ENCODE assay signal across 8 cellular contexts in genomic region chr6:159110013-159110412, GRCh38. TPM values are rescaled to one million over a fixed set of nuclear protein-coding genes. Genes with fewer than 3 reads are reported as not detected.
DNase-seq lines count a peak whose midpoint lies in the region; ATAC-seq and TF ChIP-seq lines count a peak whose summit lies in the region.

No MANE protein-coding gene starts in this region.

- no peak overlapping the region for H3K4me3 Mint-ChIP-seq in activated CD8-positive, alpha-beta T cell treated with anti-CD3 and anti-CD28 coated beads, Interleukin-2, amount 10 ng/mL, durations not matched to agents 7 days and 5 days

- H3K27ac ChIP-seq in heart left ventricle = no peak overlapping the region

- intact Hi-C loops in heart left ventricle (cut with DNase I) = loop anchor here in 1 of 10 donors (10.0 kb wide), 1 partner anchor 405 kb away; no protein-coding TSS in a partner anchor
- intact Hi-C loops in Right ventricle myocardium inferior (cut with DNase I) = no loop called here

- H3K27me3 Mint-ChIP-seq in activated CD8-positive, alpha-beta T cell treated with anti-CD3 and anti-CD28 coated beads, Interleukin-2, amount 10 ng/mL, durations not matched to agents 7 days and 5 days (ENCODE audit: low read depth) = no peaks in the 10 kb centered on the region

- H3K9me3 ChIP-seq in heart left ventricle (no peaks in the 10 kb centered on the region), Loucy (ENCODE audit: insufficient read depth, low read depth, low read length) (no peaks in the 10 kb centered on the region)

- H3F3A ChIP-seq in Loucy (ENCODE audit: low read depth) = peaks cover 8% of the 10 kb centered on the region; the same call in 1 of the 2 replicates

- H2AFZ ChIP-seq in Loucy (ENCODE audit: low read length) = peak overlapping the region; percentile 49; the same call in 1 of the 2 replicates

- no peaks in the 10 kb centered on the region for H3K9me2 ChIP-seq in Loucy (replicated peaks; ENCODE audit: low read depth, low read length)

- no peaks in the 10 kb centered on the region for H3K36me3 Mint-ChIP-seq in activated CD8-positive, alpha-beta T cell treated with anti-CD3 and anti-CD28 coated beads, Interleukin-2, amount 10 ng/mL, durations not matched to agents 7 days and 5 days (ENCODE audit: low read depth)

- no peaks in the 10 kb centered on the region for H3K36me3 ChIP-seq in heart left ventricle
- H3K36me3 ChIP-seq in Loucy (ENCODE audit: insufficient read depth, low read length) = no peaks in the 10 kb centered on the region
- no peaks in the 10 kb centered on the region for H3K36me3 ChIP-seq in kidney epithelial cell (ENCODE audit: control insufficient read depth, insufficient read depth, low read length)

- POLR2A ChIA-PET in activated CD8-positive, alpha-beta T cell treated with anti-CD3 and anti-CD28 coated beads, Interleukin-2, amount 10 ng/mL, durations not matched to agents 7 days and 5 days (lab: Charles Lee) = interaction anchor here (0.6 to 19.7 kb wide), 3 partner anchors 11 to 111 kb away, joined by 3 to 361 read pairs (median 3); partner anchors contain the start of gene TAGAP

- peaks cover 59% of the 10 kb centered on the region for H3K4me1 Mint-ChIP-seq in activated CD8-positive, alpha-beta T cell treated with anti-CD3 and anti-CD28 coated beads, Interleukin-2, amount 10 ng/mL, durations not matched to agents 7 days and 5 days (ENCODE audit: low read depth)

- no peaks in the 10 kb centered on the region for H3K79me2 ChIP-seq in Loucy (ENCODE audit: insufficient read depth, low read length)

- H3K4me1 ChIP-seq in heart left ventricle (peaks cover 0 to 61% (median 6%) of the 10 kb centered on the region in 12 donors), Loucy (ENCODE audit: insufficient read depth, low read length, poor library complexity, severe bottlenecking) (peaks cover 35% of the 10 kb centered on the region)

- H3K27me3 ChIP-seq in heart left ventricle (no peaks in the 10 kb centered on the region), Loucy (ENCODE audit: insufficient read depth, low read length, poor library complexity, severe bottlenecking) (no peaks in the 10 kb centered on the region), kidney epithelial cell (ENCODE audit: control insufficient read depth, insufficient read depth, low read length) (no peaks in the 10 kb centered on the region)

- H3K9ac ChIP-seq in Loucy (ENCODE audit: low read depth, low read length, poor library complexity, severe bottlenecking) = no peak overlapping the region

- CTCF ChIA-PET in activated CD8-positive, alpha-beta T cell treated with anti-CD3 and anti-CD28 coated beads, Interleukin-2, amount 10 ng/mL, durations not matched to agents 7 days and 5 days (lab: Charles Lee) = interaction anchor here (0.6 to 18.9 kb wide), 34 partner anchors 9 to 684 kb away, joined by 3 to 522 read pairs (median 5); partner anchors contain the start of genes RSPH3 and TAGAP

- ATAC-seq in heart left ventricle = no peak
- no peak for ATAC-seq in Right ventricle myocardium inferior
- no peak for ATAC-seq in activated CD8-positive, alpha-beta T cell treated with anti-CD3 and anti-CD28 coated beads, Interleukin-2, amount 10 ng/mL, durations not matched to agents 7 days and 5 days
- ATAC-seq in HG03135 (IDR thresholded peaks at IDR 0.05; ENCODE audit: unreplicated experiment) = no peak

- H3K4me2 ChIP-seq in Loucy (ENCODE audit: low read depth, low read length, poor library complexity, severe bottlenecking) = peak overlapping the region; percentile 8

- DNase-seq in heart left ventricle (no peak), Right ventricle myocardium inferior (ENCODE audit: missing footprints) (no peak), kidney epithelial cell (ENCODE audit: low read depth) (no peak), midbrain (lab: John Stamatoyannopoulos, UW) (no peak), HuH-7.5 (ENCODE audit: low spot score) (no peak)
- DNase-seq in activated CD8-positive, alpha-beta T cell treated with anti-CD3 and anti-CD28 coated beads, Interleukin-2, amount 10 ng/mL, durations not matched to agents 7 days and 5 days = peak; percentile 60

- TF ChIP-seq CTCF in heart left ventricle (IDR thresholded peaks at IDR 0.05) (peak in 9 of 12 donors; percentile 24 to 53 (median 48)), Loucy (conservative IDR thresholded peaks at IDR 0.05; ENCODE audit: low read length) (peak; percentile 89), kidney epithelial cell (IDR thresholded peaks at IDR 0.05; ENCODE audit: insufficient read depth, low read length, poor library complexity, severe bottlenecking) (peak; percentile 65)

- H3K4me3 ChIP-seq in heart left ventricle = no peak overlapping the region
- H3K4me3 ChIP-seq in Loucy (ENCODE audit: low read length, poor library complexity, severe bottlenecking) = no peak overlapping the region
- no peak overlapping the region for H3K4me3 ChIP-seq in kidney epithelial cell (ENCODE audit: low read depth, low read length)

- no peak for TF ChIP-seq POLR2A in heart left ventricle (IDR thresholded peaks at IDR 0.05)

- no peaks in the 10 kb centered on the region for H4K20me1 ChIP-seq in Loucy (ENCODE audit: insufficient read depth, low read length, poor library complexity, severe bottlenecking)

- H3K9me3 Mint-ChIP-seq in activated CD8-positive, alpha-beta T cell treated with anti-CD3 and anti-CD28 coated beads, Interleukin-2, amount 10 ng/mL, durations not matched to agents 7 days and 5 days (ENCODE audit: insufficient read depth) = no peaks in the 10 kb centered on the region

- H3K27ac Mint-ChIP-seq in activated CD8-positive, alpha-beta T cell treated with anti-CD3 and anti-CD28 coated beads, Interleukin-2, amount 10 ng/mL, durations not matched to agents 7 days and 5 days = no peak overlapping the region

- WGBS in heart left ventricle, 4 donors = 6 to 29% (median 19%) methylated on average over 3 of the region's 3 CpGs

RNA-seq across cellular contexts. Expression of gene FNDC1, which starts 59.2 kb away (rescaled TPM):
- total RNA-seq in heart left ventricle (1 to 10 TPM in 6 of 9 donors, under 1 TPM in 3; 0.51 to 7.5 (median 1.5) TPM), Right ventricle myocardium inferior (1.5 TPM), kidney epithelial cell (1.0 and 1.3 TPM in 2 replicates)
- polyA plus RNA-seq in heart left ventricle = under 1 TPM; 0.08 to 0.19 TPM
- total RNA-seq in activated CD8-positive, alpha-beta T cell treated with anti-CD3 and anti-CD28 coated beads, Interleukin-2, amount 10 ng/mL, durations not matched to agents 7 days and 5 days = not detected
